15 cellular contexts compared by ENCODE assay signal in genomic region chr13:95180513-95181245, GRCh38.
A peak's percentile ranks its signal among the peaks of the same experiment; 100 is the strongest.
DNase-seq lines count a peak whose midpoint lies in the region; ATAC-seq, FAIRE-seq and TF ChIP-seq lines count a peak whose summit lies in the region.
"Had no signal": no experiment of that assay in that cellular context is flagged by ENCODE, and none has a peak within 500 bp of the region (broad histone marks: within the 10 kb centered on the region; RNA-seq: fewer than 3 reads in every experiment).

No MANE protein-coding gene starts in this region.

- H3K4me1 ChIP-seq in heart right ventricle (peaks cover 0 to 19% (median 11%) of the 10 kb centered on the region in 9 donors), psoas muscle (peaks cover 17% of the 10 kb centered on the region)
- H3K4me1 ChIP-seq: BE2C had no signal

- H3K27ac ChIP-seq in heart right ventricle: peak overlapping the region in 2 of 10 donors; percentile 6 to 31
- peak overlapping the region; percentile 62 for H3K27ac ChIP-seq in psoas muscle
- H3K27ac ChIP-seq: adrenal gland, parathyroid adenoma had no signal

- no peak for TF ChIP-seq POLR2A in GM12892 (IDR thresholded peaks at IDR 0.05; ENCODE audit: low read depth, low read length)

- peaks cover 0 to 20% (median 0%) of the 10 kb centered on the region in 9 donors for H3K36me3 ChIP-seq in heart right ventricle
- peaks cover 0 to 18% of the 10 kb centered on the region in 2 donors for H3K36me3 ChIP-seq in psoas muscle (ENCODE audit: insufficient read depth in 1 of 2, low read depth in 1 of 2)
- H3K36me3 ChIP-seq: adrenal gland had no signal

- TF ChIP-seq CTCF in heart right ventricle (IDR thresholded peaks at IDR 0.05) (no peak), psoas muscle (IDR thresholded peaks at IDR 0.05) (no peak)

- H3K27me3 ChIP-seq in heart right ventricle (no peaks in the 10 kb centered on the region), psoas muscle (ENCODE audit: insufficient read depth in 3 of 3, low read length in 2 of 3) (no peaks in the 10 kb centered on the region)
- H3K27me3 ChIP-seq: adrenal gland, BE2C had no signal

- intact Hi-C loops in heart right ventricle (cut with DNase I): loop anchor here in 4 of 10 donors (10.0 kb wide), 2 partner anchors 294 to 654 kb away; no protein-coding TSS in a partner anchor
- intact Hi-C loops in psoas muscle (cut with DNase I): no loop called here

- H3K4me3 ChIP-seq in heart right ventricle (no peak overlapping the region), psoas muscle (no peak overlapping the region)
- H3K4me3 ChIP-seq: adrenal gland had no signal

- DNase-seq in GM12892 (ENCODE audit: insufficient read length) (no peak), heart right ventricle (no peak), psoas muscle (no peak), foreskin melanocyte (no peak), SKM-1 treated with dmso at 0.1 percent for 144 hours (lab: John Stamatoyannopoulos, UW; ENCODE audit: unreplicated experiment) (no peak), GOT3 (lab: John Stamatoyannopoulos, UW) (no peak)
- no peak for DNase-seq in effector CD8-positive, alpha-beta T cell (lab: John Stamatoyannopoulos, UW)
- DNase-seq: BE2C, EL, NCI-H1105 had no signal

- H3K9me3 ChIP-seq in heart right ventricle (peaks cover 0 to 8% (median 0%) of the 10 kb centered on the region in 11 donors), psoas muscle (no peaks in the 10 kb centered on the region)
- H3K9me3 ChIP-seq: adrenal gland, BE2C had no signal

- FAIRE-seq in GM12892 (lab: Jason Lieb, UNC): peak; percentile 78
- FAIRE-seq: RCC 7860, urothelium cell line had no signal

- WGBS in heart right ventricle, 2 donors: 43 to 47% methylated on average over 5 of the region's 5 CpGs
- 39 to 50% (median 44%) methylated on average over 5 of the region's 5 CpGs for WGBS in psoas muscle, 3 donors

- ATAC-seq in HG03175 (IDR thresholded peaks at IDR 0.05; ENCODE audit: unreplicated experiment) (peak; percentile 24), heart right ventricle (peak in 7 of 8 donors; percentile 58 to 91 (median 83)), psoas muscle (peak; percentile 48 to 94 (median 78))

Comparison
In these comparisons a context has a peak if more than half of its experiments do, and no peak if none do; other contexts are left out.
1. ATAC-seq: peak in every context shown above with its lines; median percentile 83 in heart right ventricle; 78 in psoas muscle; 24 in HG03175.